12 cellular contexts compared by ENCODE assay signal in the genomic region with DNA sequence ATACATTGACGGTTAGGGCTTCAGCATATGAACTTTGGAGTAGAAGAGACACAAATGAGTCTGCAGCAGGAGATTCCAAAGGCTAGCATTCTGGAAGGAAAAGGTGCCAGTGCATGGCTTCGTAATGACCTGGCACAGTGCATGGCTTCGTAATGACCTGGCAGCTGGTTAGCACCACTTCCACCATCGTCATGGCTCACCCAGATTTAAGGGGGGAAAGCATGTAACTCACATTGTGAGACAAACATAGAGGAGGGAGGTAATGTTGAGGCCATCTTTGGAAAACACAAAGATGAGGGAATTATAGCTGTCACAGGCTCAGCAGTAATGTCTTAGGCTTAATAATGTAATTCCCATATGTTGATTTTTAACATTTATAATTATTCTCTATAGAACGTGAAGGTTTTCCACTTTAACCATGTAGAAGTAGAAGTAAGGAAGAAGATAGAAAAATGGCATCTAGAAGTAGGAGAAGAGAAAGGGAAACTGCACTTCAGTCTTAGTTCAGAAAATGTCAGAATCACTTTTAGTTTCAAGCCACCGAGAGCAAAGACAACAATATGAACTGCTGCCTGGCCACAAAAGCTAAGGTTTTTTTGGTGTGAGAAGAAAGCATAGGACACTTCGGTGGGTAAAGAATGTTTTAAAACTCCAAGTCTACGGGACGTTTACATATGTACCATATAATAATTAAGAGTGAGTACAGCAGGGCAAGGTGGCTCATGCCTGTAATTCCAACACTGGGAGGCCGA. TPM values are rescaled to one million over a fixed set of nuclear protein-coding genes. Genes with fewer than 3 reads are reported as not detected.
DNase-seq lines count a peak whose midpoint lies in the region; ATAC-seq and TF ChIP-seq lines count a peak whose summit lies in the region.
"Had no signal": no experiment of that assay in that cellular context is flagged by ENCODE, and none has a peak within 500 bp of the region (broad histone marks: within the 10 kb centered on the region; RNA-seq: fewer than 3 reads in every experiment).

No MANE protein-coding gene starts in this region.

- DNase-seq in activated naive CD4-positive, alpha-beta T cell treated with anti-CD3 and anti-CD28 coated beads, Interleukin-2, amount 10 ng/mL, durations not matched to agents 7 days and 5 days = no peak
- no peak for DNase-seq in activated naive CD4-positive, alpha-beta T cell treated with anti-CD3 and anti-CD28 coated beads, Interleukin-2, amount 50 U/mL, for 16 hours
- DNase-seq in trophoblast cell (peak in 1 of 2 donors; percentile 23), chondrocyte (ENCODE audit: low spot score) (no peak), SW480 (ENCODE audit: low spot score) (no peak)
- DNase-seq: midbrain, NCI-H446, sigmoid colon had no signal

- no peak overlapping the region for H2AK5ac ChIP-seq in trophoblast cell (ENCODE audit: low read length)

- CTCF ChIA-PET in activated naive CD4-positive, alpha-beta T cell treated with anti-CD3 and anti-CD28 coated beads, Interleukin-2, amount 10 ng/mL, durations not matched to agents 7 days and 5 days (lab: Charles Lee) = interaction anchor here (1.4 kb wide), 1 partner anchor 438 kb away, joined by 3 read pairs; no protein-coding TSS in a partner anchor

- H3K9ac ChIP-seq in trophoblast cell (ENCODE audit: low read length) = peak overlapping the region; percentile 64

- no peaks in the 10 kb centered on the region for H3K79me1 ChIP-seq in trophoblast cell (ENCODE audit: low read length)

- no peak overlapping the region for H4K12ac ChIP-seq in trophoblast cell (ENCODE audit: low read depth, low read length)

- H2BK12ac ChIP-seq in trophoblast cell (ENCODE audit: low read length) = no peak overlapping the region

- H3K18ac ChIP-seq in trophoblast cell (ENCODE audit: low read length) = no peak overlapping the region

- TF ChIP-seq CTCF in chondrocyte (IDR thresholded peaks at IDR 0.05) = no peak

- no peak overlapping the region for H2BK120ac ChIP-seq in trophoblast cell (ENCODE audit: insufficient read depth, low read length, poor library complexity)

- H3K4me3 Mint-ChIP-seq in activated naive CD4-positive, alpha-beta T cell treated with anti-CD3 and anti-CD28 coated beads, Interleukin-2, amount 10 ng/mL, durations not matched to agents 7 days and 5 days = peak overlapping the region; percentile 13
- no peak overlapping the region for H3K4me3 Mint-ChIP-seq in T-helper 1 cell treated with Interleukin-12 subunit alpha and Interleukin-12 subunit beta and Interleukin-4 antibody, amounts not matched to agents 30 μg/mL and 1 μg/mL, for 36 hours
- H3K4me3 Mint-ChIP-seq in chondrocyte (ENCODE audit: unreplicated experiment) = no peak overlapping the region

- no peak overlapping the region for H4K8ac ChIP-seq in trophoblast cell (ENCODE audit: low read depth, low read length)

- peak overlapping the region; percentile 90 for H3K27ac Mint-ChIP-seq in activated naive CD4-positive, alpha-beta T cell treated with anti-CD3 and anti-CD28 coated beads, Interleukin-2, amount 10 ng/mL, durations not matched to agents 7 days and 5 days
- peak overlapping the region; percentile 73 for H3K27ac Mint-ChIP-seq in T-helper 1 cell treated with Interleukin-12 subunit alpha and Interleukin-12 subunit beta and Interleukin-4 antibody, amounts not matched to agents 30 μg/mL and 1 μg/mL, for 36 hours
- no peak overlapping the region for H3K27ac Mint-ChIP-seq in chondrocyte (ENCODE audit: unreplicated experiment)

- no peaks in the 10 kb centered on the region for H3K27me3 ChIP-seq in trophoblast cell (ENCODE audit: insufficient read depth, low read length)

- H2AFZ ChIP-seq in trophoblast cell (ENCODE audit: insufficient read depth, low read length, poor library complexity) = no peak overlapping the region

- no peaks in the 10 kb centered on the region for H3K79me2 ChIP-seq in trophoblast cell (ENCODE audit: control insufficient read depth, insufficient read depth, low read length, poor library complexity)

- WGBS in trophoblast cell (ENCODE audit: extremely low coverage, insufficient coverage, insufficient read length) = no CpG with 5 or more reads among the region's 10 CpGs

- no peak overlapping the region for H3K4me2 ChIP-seq in trophoblast cell (ENCODE audit: low read length)

- H3K27me3 Mint-ChIP-seq in activated naive CD4-positive, alpha-beta T cell treated with anti-CD3 and anti-CD28 coated beads, Interleukin-2, amount 10 ng/mL, durations not matched to agents 7 days and 5 days = peaks cover 37% of the 10 kb centered on the region
- peaks cover 10% of the 10 kb centered on the region for H3K27me3 Mint-ChIP-seq in T-helper 1 cell treated with Interleukin-12 subunit alpha and Interleukin-12 subunit beta and Interleukin-4 antibody, amounts not matched to agents 30 μg/mL and 1 μg/mL, for 36 hours (ENCODE audit: low read depth)
- H3K27me3 Mint-ChIP-seq in chondrocyte (ENCODE audit: low read depth) = peaks cover 2% of the 10 kb centered on the region

- no peak overlapping the region for H3K4me3 ChIP-seq in trophoblast cell (ENCODE audit: low read depth, low read length)
- H3K4me3 ChIP-seq: HAP-1, sigmoid colon had no signal

- peaks cover 29% of the 10 kb centered on the region for H3K4me1 Mint-ChIP-seq in activated naive CD4-positive, alpha-beta T cell treated with anti-CD3 and anti-CD28 coated beads, Interleukin-2, amount 10 ng/mL, durations not matched to agents 7 days and 5 days
- H3K4me1 Mint-ChIP-seq in T-helper 1 cell treated with Interleukin-12 subunit alpha and Interleukin-12 subunit beta and Interleukin-4 antibody, amounts not matched to agents 30 μg/mL and 1 μg/mL, for 36 hours (ENCODE audit: low read depth) = peaks cover 26% of the 10 kb centered on the region
- no peaks in the 10 kb centered on the region for H3K4me1 Mint-ChIP-seq in chondrocyte (ENCODE audit: low read depth)

- peak overlapping the region; percentile 44 for H3K23ac ChIP-seq in trophoblast cell (ENCODE audit: low read length)

- no peaks in the 10 kb centered on the region for H3K36me3 ChIP-seq in trophoblast cell (ENCODE audit: control insufficient read depth in 1 of 2, insufficient read depth in 2 of 2, low read length in 2 of 2)
- H3K36me3 ChIP-seq: HAP-1, sigmoid colon had no signal

- no peak overlapping the region for H3K4ac ChIP-seq in trophoblast cell (ENCODE audit: low read depth, low read length)

- peaks cover 3% of the 10 kb centered on the region for H3K36me3 Mint-ChIP-seq in activated naive CD4-positive, alpha-beta T cell treated with anti-CD3 and anti-CD28 coated beads, Interleukin-2, amount 10 ng/mL, durations not matched to agents 7 days and 5 days
- H3K36me3 Mint-ChIP-seq in T-helper 1 cell treated with Interleukin-12 subunit alpha and Interleukin-12 subunit beta and Interleukin-4 antibody, amounts not matched to agents 30 μg/mL and 1 μg/mL, for 36 hours (ENCODE audit: low read depth) = peaks cover 2% of the 10 kb centered on the region
- peaks cover 3% of the 10 kb centered on the region for H3K36me3 Mint-ChIP-seq in chondrocyte (ENCODE audit: low read depth)

- H3K4me1 ChIP-seq in trophoblast cell (ENCODE audit: control insufficient read depth in 1 of 2, insufficient read depth in 2 of 2, low read length in 2 of 2) = no peaks in the 10 kb centered on the region
- H3K4me1 ChIP-seq: HAP-1, sigmoid colon had no signal

- no peak overlapping the region for H2BK5ac ChIP-seq in trophoblast cell (ENCODE audit: low read depth, low read length, poor library complexity)

- ATAC-seq in HG02798 (IDR thresholded peaks at IDR 0.05; ENCODE audit: poor library complexity, unreplicated experiment) (peak; percentile 52), HG02759 (IDR thresholded peaks at IDR 0.05; ENCODE audit: unreplicated experiment) (no peak)

- peaks cover 11% of the 10 kb centered on the region for H3K9me3 ChIP-seq in trophoblast cell (ENCODE audit: insufficient read depth, low read depth, low read length)
- H3K9me3 ChIP-seq: HAP-1, sigmoid colon had no signal

- no peak overlapping the region for H3K14ac ChIP-seq in trophoblast cell (ENCODE audit: low read length)

- no peak overlapping the region for H3K27ac ChIP-seq in trophoblast cell (ENCODE audit: low read depth, low read length)
- H3K27ac ChIP-seq: sigmoid colon had no signal

- no peak overlapping the region for H4K91ac ChIP-seq in trophoblast cell (ENCODE audit: low read depth, low read length)

- H3K9me3 Mint-ChIP-seq in activated naive CD4-positive, alpha-beta T cell treated with anti-CD3 and anti-CD28 coated beads, Interleukin-2, amount 10 ng/mL, durations not matched to agents 7 days and 5 days = peaks cover 8% of the 10 kb centered on the region
- H3K9me3 Mint-ChIP-seq in T-helper 1 cell treated with Interleukin-12 subunit alpha and Interleukin-12 subunit beta and Interleukin-4 antibody, amounts not matched to agents 30 μg/mL and 1 μg/mL, for 36 hours = peaks cover 7% of the 10 kb centered on the region
- H3K9me3 Mint-ChIP-seq in chondrocyte (ENCODE audit: low read depth) = no peaks in the 10 kb centered on the region

RNA-seq across cellular contexts. Expression of gene STK25, which starts 6.8 kb away (rescaled TPM):
- polyA plus RNA-seq in trophoblast cell (2013) = 96.3 and 98.3 TPM in 2 replicates
- total RNA-seq in chondrocyte = 158 to 174 TPM (median 169 TPM) in 3 replicates

RNA-seq across cellular contexts. Expression of gene BOK, which starts 43.4 kb away (rescaled TPM):
- polyA plus RNA-seq in trophoblast cell (2013) = 46.7 and 48.1 TPM in 2 replicates
- 28.5 to 46.8 TPM (median 44.6 TPM) in 3 replicates for total RNA-seq in chondrocyte
